Comparison of ENCODE assay signal across 17 cellular contexts in genomic region chr2:115386465-115386864, GRCh38.
A peak's percentile ranks its signal among the peaks of the same experiment; 100 is the strongest.
DNase-seq lines count a peak whose midpoint lies in the region; ATAC-seq and TF ChIP-seq lines count a peak whose summit lies in the region.
"Had no signal": no experiment of that assay in that cellular context is flagged by ENCODE, and none has a peak within 500 bp of the region (broad histone marks: within the 10 kb centered on the region; RNA-seq: fewer than 3 reads in every experiment).

No MANE protein-coding gene starts in this region.

- no peak for ATAC-seq in GM21576 (IDR thresholded peaks at IDR 0.05; ENCODE audit: unreplicated experiment)
- ATAC-seq: A549 had no signal

- peaks cover 8% of the 10 kb centered on the region for H3K27me3 Mint-ChIP-seq in endodermal cell (ENCODE audit: insufficient read depth)
- H3K27me3 Mint-ChIP-seq: CD4-positive, alpha-beta T cell had no signal

- H3K27ac Mint-ChIP-seq in endodermal cell = no peak overlapping the region
- H3K27ac Mint-ChIP-seq: CD4-positive, alpha-beta T cell had no signal

- no peak overlapping the region for H3K4me3 Mint-ChIP-seq in endodermal cell
- H3K4me3 Mint-ChIP-seq: CD4-positive, alpha-beta T cell had no signal

- H3K9ac ChIP-seq in endodermal cell (ENCODE audit: extremely low read depth, low read length, poor library complexity, severe bottlenecking) = no peak overlapping the region

- H3K27ac ChIP-seq in endodermal cell (ENCODE audit: low read depth, low read length) = no peak overlapping the region
- H3K27ac ChIP-seq: 22Rv1, A549, C4-2B had no signal

- H3K4me3 ChIP-seq in endodermal cell (ENCODE audit: low read length) = no peak overlapping the region
- H3K4me3 ChIP-seq: A549, HAP-1 had no signal

- peaks cover 25% of the 10 kb centered on the region for H3K4me1 Mint-ChIP-seq in endodermal cell

- WGBS in endodermal cell (ENCODE audit: insufficient coverage in 1 of 2, insufficient read length in 1 of 2), 2 experiments = 73% methylated on average over 2 of the region's 2 CpGs; no CpG with 5 or more reads in 1 of the 2 experiments

- peaks cover 18% of the 10 kb centered on the region for H3K36me3 Mint-ChIP-seq in endodermal cell (ENCODE audit: low read depth)

- no peaks in the 10 kb centered on the region for H3K27me3 ChIP-seq in endodermal cell (ENCODE audit: control insufficient read depth, insufficient read depth, low read length, poor library complexity, severe bottlenecking)

- peaks cover 28% of the 10 kb centered on the region for H3K9me3 ChIP-seq in endodermal cell (ENCODE audit: control insufficient read depth, low read length)
- H3K9me3 ChIP-seq: A549, Caco-2, HAP-1 had no signal

- H3K4me1 ChIP-seq in endodermal cell (ENCODE audit: control insufficient read depth, insufficient read depth, low read length) = peaks cover 2% of the 10 kb centered on the region
- H3K4me1 ChIP-seq: A549, Caco-2 had no signal

- peaks cover 39% of the 10 kb centered on the region for H3K9me3 Mint-ChIP-seq in endodermal cell

- H3K36me3 ChIP-seq in endodermal cell (ENCODE audit: control insufficient read depth, insufficient read depth, low read length) = no peaks in the 10 kb centered on the region
- H3K36me3 ChIP-seq: HAP-1 had no signal

- peak; percentile 64 for TF ChIP-seq CTCF in endodermal cell (conservative IDR thresholded peaks at IDR 0.05)

- DNase-seq in DMS153 (lab: John Stamatoyannopoulos, UW) (peak; percentile 23), DMS153 treated with DMSO at 0.1 percent for 48 hours (lab: John Stamatoyannopoulos, UW; ENCODE audit: unreplicated experiment) (no peak), OCI-M1 (lab: John Stamatoyannopoulos, UW) (peak; percentile 9), endodermal cell (peak; percentile 73), globus pallidus (ENCODE audit: low spot score) (no peak)
- DNase-seq in effector CD4-positive, alpha-beta T cell = no peak
- DNase-seq: AML-193; Caco-2; CD4-positive, alpha-beta T cell; DMS79 treated with DMSO at 0.1 percent for 48 hours; GF-D8; KG1 had no signal

Comparison
In these comparisons a context has a peak if more than half of its experiments do, and no peak if none do; other contexts are left out.
1. DNase-seq: peak in DMS153 (single experiment), OCI-M1 (single experiment) and endodermal cell (single experiment); none in DMS153 treated with DMSO at 0.1 percent for 48 hours (single experiment), globus pallidus (single experiment) and effector CD4-positive, alpha-beta T cell (single experiment).